Comparison of ENCODE assay signal across 8 cellular contexts in the genomic region with DNA sequence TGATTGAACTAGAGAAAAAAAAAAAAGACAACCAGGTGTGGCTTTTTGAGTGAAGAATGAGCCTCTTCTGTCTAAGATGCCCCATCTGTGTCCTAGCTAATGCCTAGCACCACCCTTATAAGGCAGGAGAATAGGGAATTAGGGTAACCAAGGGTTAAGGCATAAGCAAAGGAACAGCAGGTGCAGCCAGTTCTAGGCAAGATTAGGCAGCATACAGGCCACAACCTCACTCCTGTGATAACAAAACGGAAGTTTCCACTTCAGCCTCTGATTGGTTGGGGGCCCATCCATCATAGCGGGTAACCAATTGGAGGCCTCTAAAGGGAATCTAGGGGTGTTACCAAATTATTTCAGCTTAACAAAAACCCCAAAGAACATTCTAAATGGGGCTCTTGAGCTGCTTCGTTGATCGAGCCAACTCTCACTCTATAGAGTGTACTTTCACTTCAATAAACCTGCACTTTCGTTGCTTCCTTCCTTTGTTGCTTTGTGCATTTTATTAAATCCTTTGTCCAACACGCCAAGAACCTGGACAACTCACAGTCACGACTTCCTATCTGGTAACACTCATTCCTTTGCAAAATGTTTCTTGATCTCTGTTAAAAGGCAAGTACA.
DNase-seq lines count a peak whose midpoint lies in the region; FAIRE-seq and TF ChIP-seq lines count a peak whose summit lies in the region.

No MANE protein-coding gene starts in this region.

- no peaks in the 10 kb centered on the region for H3K79me2 ChIP-seq in GM23248 (ENCODE audit: insufficient read depth)
- H3K79me2 ChIP-seq in MM.1S (ENCODE audit: low read length): no peaks in the 10 kb centered on the region

- H3F3A ChIP-seq in GM23248 (ENCODE audit: insufficient read depth): 0 out of 2 replicates have a peak, but pooled peaks cover 6% of the 10 kb centered on the region
- peaks cover 7% of the 10 kb centered on the region; the same call in 1 of the 2 replicates for H3F3A ChIP-seq in MM.1S (ENCODE audit: insufficient read depth, low read length)

- FAIRE-seq in islet of Langerhans (lab: Jason Lieb, UNC): peak; percentile 33

- H3K36me3 ChIP-seq in GM23248 (ENCODE audit: low read depth) (no peaks in the 10 kb centered on the region), MM.1S (replicated peaks; ENCODE audit: insufficient read depth, low read length) (no peaks in the 10 kb centered on the region)

- H3K27ac ChIP-seq in GM23248 (no peak overlapping the region), MM.1S (ENCODE audit: low read length) (no peak overlapping the region; the same call in 1 of the 2 replicates)

- H3K4me3 ChIP-seq in GM23248 (no peak overlapping the region), MM.1S (ENCODE audit: low read length) (peak overlapping the region; percentile 40), astrocyte of the spinal cord (ENCODE audit: low read depth, low read length) (no peak overlapping the region)

- peak overlapping the region; percentile 38 for H3K4me2 ChIP-seq in GM23248 (ENCODE audit: unreplicated experiment)
- H3K4me2 ChIP-seq in MM.1S (ENCODE audit: low read depth, low read length): peak overlapping the region; percentile 83

- H4K20me1 ChIP-seq in GM23248 (ENCODE audit: insufficient read depth): no peaks in the 10 kb centered on the region
- no peaks in the 10 kb centered on the region for H4K20me1 ChIP-seq in MM.1S (ENCODE audit: insufficient read depth, low read length)

- 23 to 26% methylated on average over 7 of the region's 7 CpGs for WGBS in GM23248 (ENCODE audit: low coverage in 1 of 2, low lambda C conversion rate in 2 of 2, missing lambda C conversion rate in 2 of 2), 2 experiments

- H3K27me3 ChIP-seq in GM23248 (replicated peaks; ENCODE audit: insufficient read depth) (0 out of 2 replicates have a peak, but pooled peaks cover 6% of the 10 kb centered on the region), MM.1S (replicated peaks; ENCODE audit: insufficient read depth, low read length) (no peaks in the 10 kb centered on the region; the same call in 1 of the 2 replicates)

- H3K9me2 ChIP-seq in GM23248 (ENCODE audit: insufficient read depth) (no peaks in the 10 kb centered on the region), MM.1S (replicated peaks; ENCODE audit: insufficient read depth, low read length) (no peaks in the 10 kb centered on the region)

- TF ChIP-seq CTCF in MM.1S (IDR thresholded peaks at IDR 0.05; ENCODE audit: low read length): no peak
- TF ChIP-seq CTCF in astrocyte of the spinal cord (IDR thresholded peaks at IDR 0.05; ENCODE audit: low read depth, low read length): no peak

- H3K9ac ChIP-seq in GM23248: no peak overlapping the region
- H3K9ac ChIP-seq in MM.1S (ENCODE audit: low read length): no peak overlapping the region

- DNase-seq in GM04504 (ENCODE audit: low read depth) (peak; percentile 24), GM23248 (peak; percentile 58), MM.1S (peak; percentile 78), T-helper 9 cell (peak; percentile 88), astrocyte of the spinal cord (ENCODE audit: low read depth, low spot score) (peak; percentile 40), GM19240 (ENCODE audit: insufficient read length, low spot score) (no peak)
- DNase-seq in stimulated activated CD4-positive, alpha-beta T cell treated with anti-CD3 and anti-CD28 coated beads, Interleukin-4, amount 100 ng/mL, for 24 hours: peak; percentile 94

- H3K9me3 ChIP-seq in GM23248 (ENCODE audit: low read depth) (no peaks in the 10 kb centered on the region), MM.1S (replicated peaks; ENCODE audit: insufficient read depth, low read length) (no peaks in the 10 kb centered on the region)

- H3K4me1 ChIP-seq in GM23248 (ENCODE audit: insufficient read depth) (peaks cover 7% of the 10 kb centered on the region; the same call in 1 of the 2 replicates), MM.1S (ENCODE audit: low read length) (peaks cover 13% of the 10 kb centered on the region)

- H2AFZ ChIP-seq in GM23248 (peak overlapping the region; percentile 79), MM.1S (ENCODE audit: low read length) (peak overlapping the region; percentile 56; the same call in 1 of the 2 replicates)

- in situ Hi-C loops in GM23248 (cut with MboI): no loop called here
- in situ Hi-C loops in astrocyte of the spinal cord (cut with HindIII; ENCODE audit: low sequenced_read_pairs): no loop called here
